35 cellular contexts compared by ENCODE assay signal in the genomic region with DNA sequence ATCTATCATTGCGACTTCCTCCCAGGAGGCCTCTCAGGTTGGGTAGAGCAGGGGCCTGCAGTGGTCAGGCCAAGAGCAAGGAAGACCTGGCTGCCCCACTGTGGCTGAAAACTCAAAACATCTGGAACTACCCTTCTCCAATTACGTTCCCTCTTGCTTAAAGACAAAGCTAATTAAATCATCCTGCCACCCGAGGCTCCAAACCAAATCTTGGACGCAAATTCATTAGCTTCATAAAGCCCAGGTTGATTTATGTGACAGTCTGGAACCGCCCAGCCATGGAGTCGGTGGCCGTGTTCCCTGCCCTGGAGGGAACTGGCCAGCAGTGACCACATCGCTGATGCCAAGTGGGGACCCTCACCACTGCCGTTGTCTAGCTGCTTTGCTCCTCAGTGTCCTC. TPM values are rescaled to one million over a fixed set of nuclear protein-coding genes. Genes with fewer than 3 reads are reported as not detected.
"Had no signal": no experiment of that assay in that cellular context is flagged by ENCODE, and none has a peak within 500 bp of the region (broad histone marks: within the 10 kb centered on the region; RNA-seq: fewer than 3 reads in every experiment).

No MANE protein-coding gene starts in this region.

- H3K27ac ChIP-seq: epithelial cell of prostate, esophagus squamous epithelium, gastroesophageal sphincter, hepatocyte, ovary, right lobe of liver, testis, transverse colon, WERI-Rb-1 had no signal

- H3K27me3 Mint-ChIP-seq: central memory CD8-positive, alpha-beta T cell had no signal

- H3K9me3 Mint-ChIP-seq: activated CD4-positive, alpha-beta memory T cell treated with anti-CD3 and anti-CD28 coated beads for 36 hours; activated CD4-positive, alpha-beta T cell treated with anti-CD3 and anti-CD28 coated beads, Interleukin-2, amount 10 ng/mL, durations not matched to agents 24 days and 14 days; activated naive CD4-positive, alpha-beta T cell treated with anti-CD3 and anti-CD28 coated beads, Interleukin-2, amount 50 U/mL, for 24 hours; activated naive CD8-positive, alpha-beta T cell treated with anti-CD3 and anti-CD28 coated beads, Interleukin-2, amount 50 U/mL, for 24 hours; activated T-helper 2 cell treated with anti-CD3 and anti-CD28 coated beads, Interferon-gamma antibody, Interleukin-2, Interleukin-4, amounts not matched to agents 10 μg/mL and 5 μg/mL and 100 μg/mL, durations not matched to agents 14 hours and 24 hours and 36 hours; central memory CD8-positive, alpha-beta T cell; nephron had no signal

- H3K4me1 ChIP-seq: right lobe of liver had no signal

- H3K4me3 ChIP-seq: esophagus squamous epithelium, gastroesophageal sphincter, hepatocyte, ovary, right lobe of liver, testis, transverse colon had no signal

- H3K36me3 ChIP-seq: ovary, transverse colon had no signal

- H3K4me3 Mint-ChIP-seq: activated CD4-positive, alpha-beta memory T cell treated with anti-CD3 and anti-CD28 coated beads for 36 hours; activated CD4-positive, alpha-beta T cell treated with anti-CD3 and anti-CD28 coated beads, Interleukin-2, amount 10 ng/mL, durations not matched to agents 24 days and 14 days; activated naive CD4-positive, alpha-beta T cell treated with anti-CD3 and anti-CD28 coated beads, Interleukin-2, amount 50 U/mL, for 24 hours; activated naive CD8-positive, alpha-beta T cell treated with anti-CD3 and anti-CD28 coated beads, Interleukin-2, amount 50 U/mL, for 24 hours; central memory CD8-positive, alpha-beta T cell; nephron; T-helper 17 cell had no signal

- H3K27me3 ChIP-seq: hepatocyte, ovary, right lobe of liver, testis had no signal

- DNase-seq: activated CD4-positive, alpha-beta memory T cell treated with anti-CD3 and anti-CD28 coated beads for 36 hours; activated CD4-positive, alpha-beta T cell treated with anti-CD3 and anti-CD28 coated beads, Interleukin-2, amount 10 ng/mL, durations not matched to agents 24 days and 14 days; activated CD8-positive, alpha-beta memory T cell treated with anti-CD3 and anti-CD28 coated beads, Interleukin-2, amount 50 U/mL, for 4 hours; activated naive CD8-positive, alpha-beta T cell treated with anti-CD3 and anti-CD28 coated beads, Interleukin-2, amount 50 U/mL, for 24 hours; activated T-cell treated with anti-CD3 and anti-CD28 coated beads, Interleukin-2, amount 50 U/mL, for 48 hours; amygdala; dermis blood vessel endothelial cell; effector CD4-positive, alpha-beta T cell; esophagus squamous epithelium; left cardiac atrium; mammary epithelial cell; ovary; right lobe of liver; stimulated activated CD4-positive, alpha-beta T cell treated with anti-CD3 and anti-CD28 coated beads, Interleukin-2, amount 100 ng/mL, for 48 hours; stimulated activated naive CD8-positive, alpha-beta T cell treated with anti-CD3 and anti-CD28 coated beads, Interleukin-15, Interleukin-2, amounts not matched to agents 100 U/mL and 50 U/mL, for 24 hours; T-helper 17 cell; T1000; testis; transverse colon; WERI-Rb-1 had no signal

- H3K9me3 ChIP-seq: esophagus squamous epithelium, gastroesophageal sphincter, ovary, right lobe of liver, testis, transverse colon had no signal

- H3K27ac Mint-ChIP-seq: activated CD4-positive, alpha-beta memory T cell treated with anti-CD3 and anti-CD28 coated beads for 36 hours; activated CD4-positive, alpha-beta T cell treated with anti-CD3 and anti-CD28 coated beads, Interleukin-2, amount 10 ng/mL, durations not matched to agents 24 days and 14 days; activated naive CD4-positive, alpha-beta T cell treated with anti-CD3 and anti-CD28 coated beads, Interleukin-2, amount 50 U/mL, for 24 hours; activated naive CD8-positive, alpha-beta T cell treated with anti-CD3 and anti-CD28 coated beads, Interleukin-2, amount 50 U/mL, for 24 hours; activated T-helper 2 cell treated with anti-CD3 and anti-CD28 coated beads, Interferon-gamma antibody, Interleukin-2, Interleukin-4, amounts not matched to agents 10 μg/mL and 5 μg/mL and 100 μg/mL, durations not matched to agents 14 hours and 24 hours and 36 hours; nephron; progenitor cell of endocrine pancreas; T-helper 17 cell had no signal

- ATAC-seq: activated CD4-positive, CD25-positive, alpha-beta regulatory T cell treated with anti-CD3 and anti-CD28 coated beads, Interleukin-2, amount 50 U/mL, for 24 hours; activated naive CD8-positive, alpha-beta T cell treated with anti-CD3 and anti-CD28 coated beads, Interleukin-2, amount 50 U/mL, for 24 hours; gastroesophageal sphincter; left cardiac atrium; right lobe of liver; stimulated activated naive CD8-positive, alpha-beta T cell treated with anti-CD3 and anti-CD28 coated beads, Interleukin-15, Interleukin-2, amounts not matched to agents 100 U/mL and 50 U/mL, for 24 hours; T-helper 17 cell had no signal

RNA-seq across cellular contexts. Expression of a gene that starts 21.4 kb away (rescaled TPM):
- total RNA-seq: activated CD4-positive, alpha-beta memory T cell treated with anti-CD3 and anti-CD28 coated beads for 36 hours; activated CD8-positive, alpha-beta memory T cell treated with anti-CD3 and anti-CD28 coated beads for 36 hours; hepatocyte; T-helper 17 cell had no signal
- polyA plus RNA-seq: keratinocyte, mammary epithelial cell had no signal

RNA-seq across cellular contexts. Expression of a gene that starts 55.2 kb away (rescaled TPM):
- total RNA-seq: activated CD4-positive, alpha-beta memory T cell treated with anti-CD3 and anti-CD28 coated beads for 36 hours; activated CD4-positive, alpha-beta T cell treated with anti-CD3 and anti-CD28 coated beads, Interleukin-2, amount 10 ng/mL, durations not matched to agents 24 days and 14 days; activated CD8-positive, alpha-beta memory T cell treated with anti-CD3 and anti-CD28 coated beads for 36 hours; activated T-helper 2 cell treated with anti-CD3 and anti-CD28 coated beads, Interferon-gamma antibody, Interleukin-2, Interleukin-4, amounts not matched to agents 10 μg/mL and 5 μg/mL and 100 μg/mL, durations not matched to agents 14 hours and 24 hours and 36 hours; bronchial epithelial cell; dermis blood vessel endothelial cell; fibroblast of villous mesenchyme; left cardiac atrium; mammary epithelial cell; renal cortical epithelial cell; skeletal muscle tissue; T-helper 17 cell had no signal
- polyA plus RNA-seq: mammary epithelial cell had no signal
